In genomic region chr1:67759692-67760029, GRCh38 we compare ENCODE assay signal across 8 cellular contexts.
DNase-seq lines count a peak whose midpoint lies in the region; ATAC-seq and TF ChIP-seq lines count a peak whose summit lies in the region.

No MANE protein-coding gene starts in this region.

- DNase-seq in DMS53 (lab: John Stamatoyannopoulos, UW), result peak; percentile 56
- DNase-seq in DMS53 treated with DMSO at 0.1 percent for 48 hours (lab: John Stamatoyannopoulos, UW; ENCODE audit: unreplicated experiment), result no peak
- no peak for DNase-seq in esophagus squamous epithelium (lab: John Stamatoyannopoulos, UW)
- DNase-seq in uterus, result no peak
- no peak for DNase-seq in COLO668 (lab: John Stamatoyannopoulos, UW; ENCODE audit: unreplicated experiment)
- DNase-seq in GM13976 (ENCODE audit: low spot score), result no peak
- no peak for DNase-seq in activated CD4-positive, alpha-beta memory T cell treated with anti-CD3 and anti-CD28 coated beads, Interleukin-2, amount 10 ng/mL, durations not matched to agents 7 days and 5 days

- H3K27me3 Mint-ChIP-seq in activated CD4-positive, alpha-beta memory T cell treated with anti-CD3 and anti-CD28 coated beads, Interleukin-2, amount 10 ng/mL, durations not matched to agents 7 days and 5 days, result peaks cover 27% of the 10 kb centered on the region

- no peaks in the 10 kb centered on the region for H3K36me3 Mint-ChIP-seq in activated CD4-positive, alpha-beta memory T cell treated with anti-CD3 and anti-CD28 coated beads, Interleukin-2, amount 10 ng/mL, durations not matched to agents 7 days and 5 days (ENCODE audit: low read depth)

- H3K4me1 Mint-ChIP-seq in activated CD4-positive, alpha-beta memory T cell treated with anti-CD3 and anti-CD28 coated beads, Interleukin-2, amount 10 ng/mL, durations not matched to agents 7 days and 5 days, result peaks cover under 1% of the 10 kb centered on the region

- in situ Hi-C loops in GM13976 (cut with MboI; ENCODE audit: low sequenced_read_pairs, unreplicated experiment), result loop anchor here (10.0 kb wide), 1 partner anchor 205 kb away; no protein-coding TSS in a partner anchor

- H3K27me3 ChIP-seq in esophagus squamous epithelium (no peaks in the 10 kb centered on the region), uterus (no peaks in the 10 kb centered on the region)

- no peak for TF ChIP-seq CTCF in esophagus squamous epithelium (IDR thresholded peaks at IDR 0.05)
- TF ChIP-seq CTCF in uterus (IDR thresholded peaks at IDR 0.05), result no peak
- no peak for TF ChIP-seq CTCF in GM13976 (IDR thresholded peaks at IDR 0.05; ENCODE audit: borderline replicate concordance, control extremely low read depth, extremely low read depth, insufficient read depth, missing control alignments)

- intact Hi-C loops in esophagus squamous epithelium (cut with DNase I) (loop anchor here (5.0 to 10.0 kb wide), 2 partner anchors 227 to 355 kb away; no protein-coding TSS in a partner anchor), uterus (cut with DNase I; ENCODE audit: low total_unique reads) (loop anchor here (5.0 to 10.0 kb wide), 4 partner anchors 77 to 227 kb away; no protein-coding TSS in a partner anchor)

- TF ChIP-seq POLR2A in esophagus squamous epithelium (IDR thresholded peaks at IDR 0.05), result no peak
- TF ChIP-seq POLR2A in uterus (IDR thresholded peaks at IDR 0.05), result no peak

- H3K9me3 Mint-ChIP-seq in activated CD4-positive, alpha-beta memory T cell treated with anti-CD3 and anti-CD28 coated beads, Interleukin-2, amount 10 ng/mL, durations not matched to agents 7 days and 5 days, result no peaks in the 10 kb centered on the region

- CTCF ChIA-PET in activated CD4-positive, alpha-beta memory T cell treated with anti-CD3 and anti-CD28 coated beads, Interleukin-2, amount 10 ng/mL, durations not matched to agents 7 days and 5 days (lab: Charles Lee), result interaction anchor here (0.7 to 4.9 kb wide), 30 partner anchors 8 to 253 kb away, joined by 3 to 123 read pairs (median 6); partner anchors contain the start of gene GADD45A

- H3K4me3 Mint-ChIP-seq in activated CD4-positive, alpha-beta memory T cell treated with anti-CD3 and anti-CD28 coated beads, Interleukin-2, amount 10 ng/mL, durations not matched to agents 7 days and 5 days, result no peak overlapping the region

- H3K27ac ChIP-seq in esophagus squamous epithelium (peak overlapping the region; percentile 48 to 83 (median 68)), uterus (peak overlapping the region; percentile 11 to 47)

- no peaks in the 10 kb centered on the region for H3K9me3 ChIP-seq in esophagus squamous epithelium
- no peaks in the 10 kb centered on the region for H3K9me3 ChIP-seq in uterus

- H3K36me3 ChIP-seq in esophagus squamous epithelium (peaks cover 0 to 4% (median 0%) of the 10 kb centered on the region in 3 donors), uterus (no peaks in the 10 kb centered on the region)

- POLR2A ChIA-PET in activated CD4-positive, alpha-beta memory T cell treated with anti-CD3 and anti-CD28 coated beads, Interleukin-2, amount 10 ng/mL, durations not matched to agents 7 days and 5 days (lab: Charles Lee), result interaction anchor here (0.8 to 2.2 kb wide), 3 partner anchors 74 to 227 kb away, joined by 4 to 12 read pairs (median 4); partner anchors contain the start of gene GADD45A

- H3K27ac Mint-ChIP-seq in activated CD4-positive, alpha-beta memory T cell treated with anti-CD3 and anti-CD28 coated beads, Interleukin-2, amount 10 ng/mL, durations not matched to agents 7 days and 5 days, result no peak overlapping the region

- H3K4me1 ChIP-seq in esophagus squamous epithelium, result peaks cover 2 to 47% (median 11%) of the 10 kb centered on the region in 3 donors
- peaks cover 0 to 7% of the 10 kb centered on the region in 2 donors for H3K4me1 ChIP-seq in uterus

- peak; percentile 26 for ATAC-seq in HG03439 (IDR thresholded peaks at IDR 0.05; ENCODE audit: unreplicated experiment)

- H3K4me3 ChIP-seq in esophagus squamous epithelium, result no peak overlapping the region
- no peak overlapping the region for H3K4me3 ChIP-seq in uterus
